Comparison of ENCODE assay signal across 1 cellular context in the genomic region with DNA sequence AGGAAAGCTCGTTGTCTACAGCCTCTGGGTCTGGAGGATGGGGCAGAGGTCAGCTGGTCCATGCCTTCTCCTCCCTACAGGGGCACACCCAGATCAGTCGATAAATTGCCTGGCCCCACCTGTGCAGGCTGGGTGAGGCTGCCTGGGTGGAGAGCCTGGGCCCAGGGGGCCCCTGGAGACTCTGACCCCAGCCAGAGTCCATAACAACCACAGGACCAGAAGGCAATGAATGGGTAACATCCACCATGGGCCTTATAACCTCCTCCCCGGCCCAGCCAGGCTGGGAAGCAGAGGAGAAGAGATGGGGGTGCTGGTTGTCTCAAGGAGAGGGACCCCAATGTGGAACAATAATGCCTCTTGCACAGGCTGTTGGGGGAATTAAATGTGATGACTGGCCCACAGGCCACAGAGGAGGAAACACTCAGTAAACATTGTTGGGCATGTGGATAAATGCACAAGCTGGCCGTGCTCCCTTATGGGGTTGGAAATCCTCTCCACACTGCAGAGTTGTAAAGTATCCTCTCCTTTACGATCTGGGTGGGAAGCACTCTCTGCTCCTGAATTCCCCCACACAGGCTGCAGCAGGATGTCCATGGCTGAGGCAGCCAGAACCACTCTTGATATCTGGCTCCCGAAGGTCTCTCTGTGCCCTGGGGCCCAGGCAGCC.
TF ChIP-seq lines count a peak whose summit lies in the region.

No MANE protein-coding gene starts in this region.

TF ChIP-seq in HepG2, 621 proteins besides CTCF, POLR2A, EP300 and RAD21 (continued from another document and continues in another):
- TF ChIP-seq SNAPC4 (CRISPR knock-in tag; IDR thresholded peaks at IDR 0.05) (no peak), KLF16 (CRISPR knock-in tag; IDR thresholded peaks at IDR 0.05) (no peak), CREM (IDR thresholded peaks at IDR 0.05) (no peak), CREM (CRISPR knock-in tag; IDR thresholded peaks at IDR 0.05) (no peak), HMG20B (CRISPR knock-in tag; conservative IDR thresholded peaks at IDR 0.05) (no peak), PPARG (CRISPR knock-in tag; conservative IDR thresholded peaks at IDR 0.05) (no peak), MATR3 (CRISPR knock-in tag; IDR thresholded peaks at IDR 0.05) (no peak), ZNF761 (CRISPR knock-in tag; conservative IDR thresholded peaks at IDR 0.05) (0 out of 2 replicates have a peak, but pooled peaks have one; percentile 30), GZF1 (CRISPR knock-in tag; IDR thresholded peaks at IDR 0.05) (0 out of 2 replicates have a peak, but pooled peaks have one; percentile 50), ZNF468 (CRISPR knock-in tag; IDR thresholded peaks at IDR 0.05) (no peak), NONO (IDR thresholded peaks at IDR 0.05) (no peak), NONO (CRISPR knock-in tag; conservative IDR thresholded peaks at IDR 0.05) (no peak), FOXK1 (CRISPR knock-in tag; IDR thresholded peaks at IDR 0.05; ENCODE audit: borderline replicate concordance, low read depth) (no peak), BCL6 (CRISPR knock-in tag; IDR thresholded peaks at IDR 0.05) (no peak), YEATS4 (CRISPR knock-in tag; IDR thresholded peaks at IDR 0.05; ENCODE audit: borderline replicate concordance) (no peak; the same call in 1 of the 2 replicates), ZNF30 (CRISPR knock-in tag; IDR thresholded peaks at IDR 0.05) (no peak), SNAPC2 (CRISPR knock-in tag; IDR thresholded peaks at IDR 0.05) (no peak), YEATS2 (CRISPR knock-in tag; IDR thresholded peaks at IDR 0.05; ENCODE audit: borderline replicate concordance) (no peak), TCF7 (IDR thresholded peaks at IDR 0.05; ENCODE audit: low read depth) (no peak), MEIS2 (CRISPR knock-in tag; IDR thresholded peaks at IDR 0.05) (no peak), GPN1 (CRISPR knock-in tag; IDR thresholded peaks at IDR 0.05; ENCODE audit: borderline replicate concordance) (no peak), KDM5B (CRISPR knock-in tag; IDR thresholded peaks at IDR 0.05; ENCODE audit: borderline replicate concordance) (no peak), ISX (CRISPR knock-in tag; conservative IDR thresholded peaks at IDR 0.05) (no peak), NR1H2 (CRISPR knock-in tag; IDR thresholded peaks at IDR 0.05; ENCODE audit: borderline replicate concordance, low read depth) (no peak), ZNF619 (CRISPR knock-in tag; IDR thresholded peaks at IDR 0.05) (no peak), ZNF234 (CRISPR knock-in tag; conservative IDR thresholded peaks at IDR 0.05) (no peak)
- TF ChIP-seq, protein P1, sequence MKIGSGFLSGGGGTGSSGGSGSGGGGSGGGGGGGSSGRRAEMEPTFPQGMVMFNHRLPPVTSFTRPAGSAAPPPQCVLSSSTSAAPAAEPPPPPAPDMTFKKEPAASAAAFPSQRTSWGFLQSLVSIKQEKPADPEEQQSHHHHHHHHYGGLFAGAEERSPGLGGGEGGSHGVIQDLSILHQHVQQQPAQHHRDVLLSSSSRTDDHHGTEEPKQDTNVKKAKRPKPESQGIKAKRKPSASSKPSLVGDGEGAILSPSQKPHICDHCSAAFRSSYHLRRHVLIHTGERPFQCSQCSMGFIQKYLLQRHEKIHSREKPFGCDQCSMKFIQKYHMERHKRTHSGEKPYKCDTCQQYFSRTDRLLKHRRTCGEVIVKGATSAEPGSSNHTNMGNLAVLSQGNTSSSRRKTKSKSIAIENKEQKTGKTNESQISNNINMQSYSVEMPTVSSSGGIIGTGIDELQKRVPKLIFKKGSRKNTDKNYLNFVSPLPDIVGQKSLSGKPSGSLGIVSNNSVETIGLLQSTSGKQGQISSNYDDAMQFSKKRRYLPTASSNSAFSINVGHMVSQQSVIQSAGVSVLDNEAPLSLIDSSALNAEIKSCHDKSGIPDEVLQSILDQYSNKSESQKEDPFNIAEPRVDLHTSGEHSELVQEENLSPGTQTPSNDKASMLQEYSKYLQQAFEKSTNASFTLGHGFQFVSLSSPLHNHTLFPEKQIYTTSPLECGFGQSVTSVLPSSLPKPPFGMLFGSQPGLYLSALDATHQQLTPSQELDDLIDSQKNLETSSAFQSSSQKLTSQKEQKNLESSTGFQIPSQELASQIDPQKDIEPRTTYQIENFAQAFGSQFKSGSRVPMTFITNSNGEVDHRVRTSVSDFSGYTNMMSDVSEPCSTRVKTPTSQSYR (CRISPR knock-in tag; IDR thresholded peaks at IDR 0.05; ENCODE audit: borderline replicate concordance): no peak
- TF ChIP-seq, protein P2, sequence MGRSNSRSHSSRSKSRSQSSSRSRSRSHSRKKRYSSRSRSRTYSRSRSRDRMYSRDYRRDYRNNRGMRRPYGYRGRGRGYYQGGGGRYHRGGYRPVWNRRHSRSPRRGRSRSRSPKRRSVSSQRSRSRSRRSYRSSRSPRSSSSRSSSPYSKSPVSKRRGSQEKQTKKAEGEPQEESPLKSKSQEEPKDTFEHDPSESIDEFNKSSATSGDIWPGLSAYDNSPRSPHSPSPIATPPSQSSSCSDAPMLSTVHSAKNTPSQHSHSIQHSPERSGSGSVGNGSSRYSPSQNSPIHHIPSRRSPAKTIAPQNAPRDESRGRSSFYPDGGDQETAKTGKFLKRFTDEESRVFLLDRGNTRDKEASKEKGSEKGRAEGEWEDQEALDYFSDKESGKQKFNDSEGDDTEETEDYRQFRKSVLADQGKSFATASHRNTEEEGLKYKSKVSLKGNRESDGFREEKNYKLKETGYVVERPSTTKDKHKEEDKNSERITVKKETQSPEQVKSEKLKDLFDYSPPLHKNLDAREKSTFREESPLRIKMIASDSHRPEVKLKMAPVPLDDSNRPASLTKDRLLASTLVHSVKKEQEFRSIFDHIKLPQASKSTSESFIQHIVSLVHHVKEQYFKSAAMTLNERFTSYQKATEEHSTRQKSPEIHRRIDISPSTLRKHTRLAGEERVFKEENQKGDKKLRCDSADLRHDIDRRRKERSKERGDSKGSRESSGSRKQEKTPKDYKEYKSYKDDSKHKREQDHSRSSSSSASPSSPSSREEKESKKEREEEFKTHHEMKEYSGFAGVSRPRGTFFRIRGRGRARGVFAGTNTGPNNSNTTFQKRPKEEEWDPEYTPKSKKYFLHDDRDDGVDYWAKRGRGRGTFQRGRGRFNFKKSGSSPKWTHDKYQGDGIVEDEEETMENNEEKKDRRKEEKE (IDR thresholded peaks at IDR 0.05): no peak
- TF ChIP-seq, protein P3, sequence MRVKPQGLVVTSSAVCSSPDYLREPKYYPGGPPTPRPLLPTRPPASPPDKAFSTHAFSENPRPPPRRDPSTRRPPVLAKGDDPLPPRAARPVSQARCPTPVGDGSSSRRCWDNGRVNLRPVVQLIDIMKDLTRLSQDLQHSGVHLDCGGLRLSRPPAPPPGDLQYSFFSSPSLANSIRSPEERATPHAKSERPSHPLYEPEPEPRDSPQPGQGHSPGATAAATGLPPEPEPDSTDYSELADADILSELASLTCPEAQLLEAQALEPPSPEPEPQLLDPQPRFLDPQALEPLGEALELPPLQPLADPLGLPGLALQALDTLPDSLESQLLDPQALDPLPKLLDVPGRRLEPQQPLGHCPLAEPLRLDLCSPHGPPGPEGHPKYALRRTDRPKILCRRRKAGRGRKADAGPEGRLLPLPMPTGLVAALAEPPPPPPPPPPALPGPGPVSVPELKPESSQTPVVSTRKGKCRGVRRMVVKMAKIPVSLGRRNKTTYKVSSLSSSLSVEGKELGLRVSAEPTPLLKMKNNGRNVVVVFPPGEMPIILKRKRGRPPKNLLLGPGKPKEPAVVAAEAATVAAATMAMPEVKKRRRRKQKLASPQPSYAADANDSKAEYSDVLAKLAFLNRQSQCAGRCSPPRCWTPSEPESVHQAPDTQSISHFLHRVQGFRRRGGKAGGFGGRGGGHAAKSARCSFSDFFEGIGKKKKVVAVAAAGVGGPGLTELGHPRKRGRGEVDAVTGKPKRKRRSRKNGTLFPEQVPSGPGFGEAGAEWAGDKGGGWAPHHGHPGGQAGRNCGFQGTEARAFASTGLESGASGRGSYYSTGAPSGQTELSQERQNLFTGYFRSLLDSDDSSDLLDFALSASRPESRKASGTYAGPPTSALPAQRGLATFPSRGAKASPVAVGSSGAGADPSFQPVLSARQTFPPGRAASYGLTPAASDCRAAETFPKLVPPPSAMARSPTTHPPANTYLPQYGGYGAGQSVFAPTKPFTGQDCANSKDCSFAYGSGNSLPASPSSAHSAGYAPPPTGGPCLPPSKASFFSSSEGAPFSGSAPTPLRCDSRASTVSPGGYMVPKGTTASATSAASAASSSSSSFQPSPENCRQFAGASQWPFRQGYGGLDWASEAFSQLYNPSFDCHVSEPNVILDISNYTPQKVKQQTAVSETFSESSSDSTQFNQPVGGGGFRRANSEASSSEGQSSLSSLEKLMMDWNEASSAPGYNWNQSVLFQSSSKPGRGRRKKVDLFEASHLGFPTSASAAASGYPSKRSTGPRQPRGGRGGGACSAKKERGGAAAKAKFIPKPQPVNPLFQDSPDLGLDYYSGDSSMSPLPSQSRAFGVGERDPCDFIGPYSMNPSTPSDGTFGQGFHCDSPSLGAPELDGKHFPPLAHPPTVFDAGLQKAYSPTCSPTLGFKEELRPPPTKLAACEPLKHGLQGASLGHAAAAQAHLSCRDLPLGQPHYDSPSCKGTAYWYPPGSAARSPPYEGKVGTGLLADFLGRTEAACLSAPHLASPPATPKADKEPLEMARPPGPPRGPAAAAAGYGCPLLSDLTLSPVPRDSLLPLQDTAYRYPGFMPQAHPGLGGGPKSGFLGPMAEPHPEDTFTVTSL (CRISPR knock-in tag; IDR thresholded peaks at IDR 0.05; ENCODE audit: borderline replicate concordance): peak; percentile 40; the same call in 1 of the 2 replicates
- TF ChIP-seq, protein P4, sequence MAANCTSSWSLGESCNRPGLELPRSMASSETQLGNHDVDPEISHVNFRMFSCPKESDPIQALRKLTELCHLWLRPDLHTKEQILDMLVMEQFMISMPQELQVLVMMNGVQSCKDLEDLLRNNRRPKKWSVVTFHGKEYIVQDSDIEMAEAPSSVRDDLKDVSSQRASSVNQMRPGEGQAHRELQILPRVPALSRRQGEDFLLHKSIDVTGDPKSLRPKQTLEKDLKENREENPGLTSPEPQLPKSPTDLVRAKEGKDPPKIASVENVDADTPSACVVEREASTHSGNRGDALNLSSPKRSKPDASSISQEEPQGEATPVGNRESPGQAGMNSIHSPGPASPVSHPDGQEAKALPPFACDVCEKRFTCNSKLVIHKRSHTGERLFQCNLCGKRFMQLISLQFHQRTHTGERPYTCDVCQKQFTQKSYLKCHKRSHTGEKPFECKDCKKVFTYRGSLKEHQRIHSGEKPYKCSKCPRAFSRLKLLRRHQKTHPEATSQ (CRISPR knock-in tag; IDR thresholded peaks at IDR 0.05; ENCODE audit: borderline replicate concordance): no peak
- TF ChIP-seq, protein P5, sequence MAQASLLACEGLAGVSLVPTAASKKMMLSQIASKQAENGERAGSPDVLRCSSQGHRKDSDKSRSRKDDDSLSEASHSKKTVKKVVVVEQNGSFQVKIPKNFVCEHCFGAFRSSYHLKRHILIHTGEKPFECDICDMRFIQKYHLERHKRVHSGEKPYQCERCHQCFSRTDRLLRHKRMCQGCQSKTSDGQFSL (CRISPR knock-in tag; IDR thresholded peaks at IDR 0.05): no peak
- TF ChIP-seq, protein P6, sequence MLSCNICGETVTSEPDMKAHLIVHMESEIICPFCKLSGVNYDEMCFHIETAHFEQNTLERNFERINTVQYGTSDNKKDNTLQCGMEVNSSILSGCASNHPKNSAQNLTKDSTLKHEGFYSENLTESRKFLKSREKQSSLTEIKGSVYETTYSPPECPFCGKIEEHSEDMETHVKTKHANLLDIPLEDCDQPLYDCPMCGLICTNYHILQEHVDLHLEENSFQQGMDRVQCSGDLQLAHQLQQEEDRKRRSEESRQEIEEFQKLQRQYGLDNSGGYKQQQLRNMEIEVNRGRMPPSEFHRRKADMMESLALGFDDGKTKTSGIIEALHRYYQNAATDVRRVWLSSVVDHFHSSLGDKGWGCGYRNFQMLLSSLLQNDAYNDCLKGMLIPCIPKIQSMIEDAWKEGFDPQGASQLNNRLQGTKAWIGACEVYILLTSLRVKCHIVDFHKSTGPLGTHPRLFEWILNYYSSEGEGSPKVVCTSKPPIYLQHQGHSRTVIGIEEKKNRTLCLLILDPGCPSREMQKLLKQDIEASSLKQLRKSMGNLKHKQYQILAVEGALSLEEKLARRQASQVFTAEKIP (CRISPR knock-in tag; IDR thresholded peaks at IDR 0.05; ENCODE audit: borderline replicate concordance): no peak
